10 cellular contexts compared by ENCODE assay signal in genomic region chrX:107955337-107955736, GRCh38. TPM values are rescaled to one million over a fixed set of nuclear protein-coding genes. Genes with fewer than 3 reads are reported as not detected.
"Had no signal": no experiment of that assay in that cellular context is flagged by ENCODE, and none has a peak within 500 bp of the region (broad histone marks: within the 10 kb centered on the region; RNA-seq: fewer than 3 reads in every experiment).

No MANE protein-coding gene starts in this region.

RNA-seq across cellular contexts. Expression of gene TEX13B, which starts 26.8 kb away (rescaled TPM):
- total RNA-seq: OCI-LY7, PC-3, PC-9, Peyer's patch, Right ventricle myocardium inferior, Right ventricle myocardium superior, SJCRH30, SJSA1, T-cell had no signal
- polyA plus RNA-seq: SK-N-SH had no signal
